8 cellular contexts compared by ENCODE assay signal in the genomic region with DNA sequence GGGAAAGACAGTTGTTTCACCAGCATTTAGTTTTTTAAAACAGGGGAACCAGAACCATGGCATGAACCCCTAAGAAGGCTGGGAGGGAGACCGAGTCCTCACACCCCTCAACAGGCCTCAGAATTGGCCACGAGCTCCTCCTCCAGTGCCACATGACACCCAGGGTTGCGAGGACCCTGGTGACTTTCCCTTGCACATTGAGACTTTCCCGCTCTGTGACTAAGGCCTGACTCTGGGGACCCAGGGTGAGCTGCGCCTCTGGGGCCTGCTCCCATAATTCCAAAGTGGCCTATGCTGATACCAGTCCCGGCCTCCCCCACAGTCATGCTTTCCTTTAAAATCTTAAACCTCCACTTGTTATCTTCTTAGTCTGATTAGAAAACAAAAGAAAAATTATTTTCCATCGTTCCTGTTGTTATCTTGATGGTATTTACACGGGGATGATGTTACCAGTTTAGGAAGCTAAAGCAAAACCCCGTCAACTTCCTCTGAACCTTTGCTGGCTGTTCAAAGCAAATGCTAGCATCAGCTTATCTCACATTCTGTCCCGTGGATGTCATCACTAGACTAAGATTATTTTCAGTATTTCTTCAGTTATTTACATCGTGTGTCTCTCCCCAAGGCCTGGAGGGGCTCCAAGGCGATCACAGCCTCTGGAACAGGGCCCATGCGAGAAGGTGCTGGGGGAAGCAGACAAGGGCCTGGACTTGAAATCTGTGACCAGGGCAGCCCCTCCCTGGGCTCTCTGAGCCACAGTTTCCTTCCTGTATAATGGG. TPM values are rescaled to one million over a fixed set of nuclear protein-coding genes. Genes with fewer than 3 reads are reported as not detected.
A peak's percentile ranks its signal among the peaks of the same experiment; 100 is the strongest.
DNase-seq lines count a peak whose midpoint lies in the region; ATAC-seq and TF ChIP-seq lines count a peak whose summit lies in the region.

No MANE protein-coding gene starts in this region.

- CTCF ChIA-PET in WTC11 (lab: Charles Lee) = interaction anchor here (1.3 kb wide), 1 partner anchor 40 kb away, joined by 4 read pairs; no protein-coding TSS in a partner anchor

- H3K27me3 Mint-ChIP-seq in WTC11 (ENCODE audit: low read depth) (no peaks in the 10 kb centered on the region), type B pancreatic cell (no peaks in the 10 kb centered on the region), endothelial cell (ENCODE audit: unreplicated experiment) (peaks cover 5% of the 10 kb centered on the region)

- peaks cover 34 to 78% of the 10 kb centered on the region in 2 donors for H3K4me1 ChIP-seq in muscle layer of duodenum (ENCODE audit: control insufficient read depth in 1 of 2, insufficient read depth in 2 of 2, low read length in 2 of 2)
- peaks cover 95% of the 10 kb centered on the region for H3K4me1 ChIP-seq in testis

- H3K36me3 ChIP-seq in muscle layer of duodenum (ENCODE audit: control insufficient read depth in 1 of 2, insufficient read depth in 2 of 2, low read length in 2 of 2) = peaks cover 5 to 9% of the 10 kb centered on the region in 2 donors
- H3K36me3 ChIP-seq in testis (ENCODE audit: low read depth, missing control alignments) = no peaks in the 10 kb centered on the region

- peak overlapping the region; percentile 56 for H3K27ac ChIP-seq in muscle layer of duodenum (ENCODE audit: low read length)
- peak overlapping the region; percentile 75 to 81 for H3K27ac ChIP-seq in testis

- no peak for ATAC-seq in WTC11
- no peak for ATAC-seq in HG02938 (IDR thresholded peaks at IDR 0.05; ENCODE audit: unreplicated experiment)

- H3K36me3 Mint-ChIP-seq in WTC11 (peaks cover 7% of the 10 kb centered on the region; the same call in 1 of the 2 replicates), type B pancreatic cell (peaks cover 11% of the 10 kb centered on the region), endothelial cell (ENCODE audit: low read depth, unreplicated experiment) (peaks cover 24% of the 10 kb centered on the region)

- H3K9me3 Mint-ChIP-seq in WTC11 (no peaks in the 10 kb centered on the region), type B pancreatic cell (no peaks in the 10 kb centered on the region), endothelial cell (ENCODE audit: unreplicated experiment) (no peaks in the 10 kb centered on the region)

- H3K9me3 ChIP-seq in muscle layer of duodenum (ENCODE audit: control insufficient read depth in 1 of 2, low read length in 2 of 2) = no peaks in the 10 kb centered on the region
- no peaks in the 10 kb centered on the region for H3K9me3 ChIP-seq in testis

- no peak overlapping the region for H3K4me3 Mint-ChIP-seq in WTC11
- no peak overlapping the region for H3K4me3 Mint-ChIP-seq in type B pancreatic cell
- H3K4me3 Mint-ChIP-seq in endothelial cell (ENCODE audit: unreplicated experiment) = no peak overlapping the region

- POLR2A ChIA-PET in WTC11 (lab: Charles Lee) = no interaction called here

- H3K4me1 Mint-ChIP-seq in WTC11 = peaks cover 33% of the 10 kb centered on the region
- H3K4me1 Mint-ChIP-seq in type B pancreatic cell (ENCODE audit: unreplicated experiment) = peaks cover 16% of the 10 kb centered on the region
- peaks cover 20% of the 10 kb centered on the region for H3K4me1 Mint-ChIP-seq in endothelial cell (ENCODE audit: unreplicated experiment)

- intact Hi-C loops in testis (cut with DNase I; ENCODE audit: low total_unique reads) = loop anchor here (5.0 kb wide), 1 partner anchor 35 kb away; no protein-coding TSS in a partner anchor

- H3K27ac Mint-ChIP-seq in WTC11 = peak overlapping the region; percentile 63
- H3K27ac Mint-ChIP-seq in type B pancreatic cell = no peak overlapping the region
- no peak overlapping the region for H3K27ac Mint-ChIP-seq in endothelial cell (ENCODE audit: unreplicated experiment)

- H3K27me3 ChIP-seq in muscle layer of duodenum (ENCODE audit: low read depth, low read length) (no peaks in the 10 kb centered on the region), testis (no peaks in the 10 kb centered on the region)

- WGBS in testis, 2 donors = 28 to 34% methylated on average over 13 of the region's 13 CpGs

- no peak for TF ChIP-seq POLR2A in testis (IDR thresholded peaks at IDR 0.05)

- DNase-seq in WTC11 (ENCODE audit: low spot score) (no peak), testis (peak; percentile 87), type B pancreatic cell (ENCODE audit: extremely low spot score, unreplicated experiment) (no peak), AML-193 (lab: John Stamatoyannopoulos, UW) (no peak), endothelial cell (ENCODE audit: low spot score) (no peak)
- peak; percentile 58 for DNase-seq in central memory CD4-positive, alpha-beta T cell

- TF ChIP-seq CTCF in WTC11 (IDR thresholded peaks at IDR 0.05) = no peak
- TF ChIP-seq CTCF in testis (IDR thresholded peaks at IDR 0.05) = no peak
- no peak for TF ChIP-seq CTCF in type B pancreatic cell (conservative IDR thresholded peaks at IDR 0.05)
- TF ChIP-seq CTCF in endothelial cell (IDR thresholded peaks at IDR 0.05; ENCODE audit: unreplicated experiment) = no peak

- H3K4me3 ChIP-seq in muscle layer of duodenum (ENCODE audit: low read depth in 1 of 2, low read length in 2 of 2) (no peak overlapping the region), testis (no peak overlapping the region)

TF ChIP-seq in WTC11, 78 proteins besides CTCF, POLR2A, EP300 and RAD21 (continues in another document):
- TF ChIP-seq ETV6 (CRISPR knock-in tag; IDR thresholded peaks at IDR 0.05) (no peak), JAZF1 (CRISPR knock-in tag; IDR thresholded peaks at IDR 0.05) (no peak), GABPB1 (CRISPR knock-in tag; IDR thresholded peaks at IDR 0.05) (no peak), CBFB (CRISPR knock-in tag; IDR thresholded peaks at IDR 0.05; ENCODE audit: low read depth) (no peak), FOXK1 (CRISPR knock-in tag; IDR thresholded peaks at IDR 0.05) (no peak), KAT7 (CRISPR knock-in tag; IDR thresholded peaks at IDR 0.05; ENCODE audit: borderline replicate concordance) (no peak)
- TF ChIP-seq, protein P1, sequence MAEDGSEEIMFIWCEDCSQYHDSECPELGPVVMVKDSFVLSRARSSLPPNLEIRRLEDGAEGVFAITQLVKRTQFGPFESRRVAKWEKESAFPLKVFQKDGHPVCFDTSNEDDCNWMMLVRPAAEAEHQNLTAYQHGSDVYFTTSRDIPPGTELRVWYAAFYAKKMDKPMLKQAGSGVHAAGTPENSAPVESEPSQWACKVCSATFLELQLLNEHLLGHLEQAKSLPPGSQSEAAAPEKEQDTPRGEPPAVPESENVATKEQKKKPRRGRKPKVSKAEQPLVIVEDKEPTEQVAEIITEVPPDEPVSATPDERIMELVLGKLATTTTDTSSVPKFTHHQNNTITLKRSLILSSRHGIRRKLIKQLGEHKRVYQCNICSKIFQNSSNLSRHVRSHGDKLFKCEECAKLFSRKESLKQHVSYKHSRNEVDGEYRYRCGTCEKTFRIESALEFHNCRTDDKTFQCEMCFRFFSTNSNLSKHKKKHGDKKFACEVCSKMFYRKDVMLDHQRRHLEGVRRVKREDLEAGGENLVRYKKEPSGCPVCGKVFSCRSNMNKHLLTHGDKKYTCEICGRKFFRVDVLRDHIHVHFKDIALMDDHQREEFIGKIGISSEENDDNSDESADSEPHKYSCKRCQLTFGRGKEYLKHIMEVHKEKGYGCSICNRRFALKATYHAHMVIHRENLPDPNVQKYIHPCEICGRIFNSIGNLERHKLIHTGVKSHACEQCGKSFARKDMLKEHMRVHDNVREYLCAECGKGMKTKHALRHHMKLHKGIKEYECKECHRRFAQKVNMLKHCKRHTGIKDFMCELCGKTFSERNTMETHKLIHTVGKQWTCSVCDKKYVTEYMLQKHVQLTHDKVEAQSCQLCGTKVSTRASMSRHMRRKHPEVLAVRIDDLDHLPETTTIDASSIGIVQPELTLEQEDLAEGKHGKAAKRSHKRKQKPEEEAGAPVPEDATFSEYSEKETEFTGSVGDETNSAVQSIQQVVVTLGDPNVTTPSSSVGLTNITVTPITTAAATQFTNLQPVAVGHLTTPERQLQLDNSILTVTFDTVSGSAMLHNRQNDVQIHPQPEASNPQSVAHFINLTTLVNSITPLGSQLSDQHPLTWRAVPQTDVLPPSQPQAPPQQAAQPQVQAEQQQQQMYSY (CRISPR knock-in tag; IDR thresholded peaks at IDR 0.05) = no peak
- TF ChIP-seq, protein P2, sequence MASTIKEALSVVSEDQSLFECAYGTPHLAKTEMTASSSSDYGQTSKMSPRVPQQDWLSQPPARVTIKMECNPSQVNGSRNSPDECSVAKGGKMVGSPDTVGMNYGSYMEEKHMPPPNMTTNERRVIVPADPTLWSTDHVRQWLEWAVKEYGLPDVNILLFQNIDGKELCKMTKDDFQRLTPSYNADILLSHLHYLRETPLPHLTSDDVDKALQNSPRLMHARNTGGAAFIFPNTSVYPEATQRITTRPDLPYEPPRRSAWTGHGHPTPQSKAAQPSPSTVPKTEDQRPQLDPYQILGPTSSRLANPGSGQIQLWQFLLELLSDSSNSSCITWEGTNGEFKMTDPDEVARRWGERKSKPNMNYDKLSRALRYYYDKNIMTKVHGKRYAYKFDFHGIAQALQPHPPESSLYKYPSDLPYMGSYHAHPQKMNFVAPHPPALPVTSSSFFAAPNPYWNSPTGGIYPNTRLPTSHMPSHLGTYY (CRISPR knock-in tag; IDR thresholded peaks at IDR 0.05) = no peak
- TF ChIP-seq, protein P3, sequence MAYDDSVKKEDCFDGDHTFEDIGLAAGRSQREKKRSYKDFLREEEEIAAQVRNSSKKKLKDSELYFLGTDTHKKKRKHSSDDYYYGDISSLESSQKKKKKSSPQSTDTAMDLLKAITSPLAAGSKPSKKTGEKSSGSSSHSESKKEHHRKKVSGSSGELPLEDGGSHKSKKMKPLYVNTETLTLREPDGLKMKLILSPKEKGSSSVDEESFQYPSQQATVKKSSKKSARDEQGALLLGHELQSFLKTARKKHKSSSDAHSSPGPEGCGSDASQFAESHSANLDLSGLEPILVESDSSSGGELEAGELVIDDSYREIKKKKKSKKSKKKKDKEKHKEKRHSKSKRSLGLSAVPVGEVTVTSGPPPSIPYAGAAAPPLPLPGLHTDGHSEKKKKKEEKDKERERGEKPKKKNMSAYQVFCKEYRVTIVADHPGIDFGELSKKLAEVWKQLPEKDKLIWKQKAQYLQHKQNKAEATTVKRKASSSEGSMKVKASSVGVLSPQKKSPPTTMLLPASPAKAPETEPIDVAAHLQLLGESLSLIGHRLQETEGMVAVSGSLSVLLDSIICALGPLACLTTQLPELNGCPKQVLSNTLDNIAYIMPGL (CRISPR knock-in tag; IDR thresholded peaks at IDR 0.05) = no peak
- TF ChIP-seq, protein P4, sequence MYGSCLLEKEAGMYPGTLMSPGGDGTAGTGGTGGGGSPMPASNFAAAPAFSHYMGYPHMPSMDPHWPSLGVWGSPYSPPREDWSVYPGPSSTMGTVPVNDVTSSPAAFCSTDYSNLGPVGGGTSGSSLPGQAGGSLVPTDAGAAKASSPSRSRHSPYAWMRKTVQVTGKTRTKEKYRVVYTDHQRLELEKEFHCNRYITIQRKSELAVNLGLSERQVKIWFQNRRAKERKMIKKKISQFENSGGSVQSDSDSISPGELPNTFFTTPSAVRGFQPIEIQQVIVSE (CRISPR knock-in tag; IDR thresholded peaks at IDR 0.05; ENCODE audit: borderline replicate concordance) = no peak

RNA-seq across cellular contexts. Expression of a gene that starts 42.1 kb away (rescaled TPM):
- total RNA-seq in WTC11 (2021) = 18.7 to 21.3 TPM (median 19.9 TPM) in 3 replicates
- total RNA-seq in testis = 100 to 1,000 TPM; 109 to 125 TPM
- polyA plus RNA-seq in testis (ENCODE audit: insufficient read depth, low read depth, low replicate concordance) = 36.9 TPM
- 25.9 and 35.9 TPM in 2 replicates for total RNA-seq in type B pancreatic cell (ENCODE audit: low replicate concordance)
- 21.0 TPM for total RNA-seq in endothelial cell (ENCODE audit: unreplicated experiment)

Comparison
In these comparisons a context has a peak if more than half of its experiments do, and no peak if none do; other contexts are left out.
1. DNase-seq: peak in central memory CD4-positive, alpha-beta T cell (single experiment) and testis (single experiment); none in WTC11 (single experiment), type B pancreatic cell (single experiment), AML-193 (0 of 2) and endothelial cell (single experiment).